In genomic region chrX:119981286-119982070, GRCh38 we compare ENCODE assay signal across 8 cellular contexts. TPM values are rescaled to one million over a fixed set of nuclear protein-coding genes. Genes with fewer than 3 reads are reported as not detected.
DNase-seq lines count a peak whose midpoint lies in the region; ATAC-seq and TF ChIP-seq lines count a peak whose summit lies in the region.

No MANE protein-coding gene starts in this region.

- TF ChIP-seq CTCF in epithelial cell of proximal tubule (conservative IDR thresholded peaks at IDR 0.05; ENCODE audit: low read depth, low read length), result peak; percentile 56
- peak in 1 of 5 experiments; percentile 31 for TF ChIP-seq CTCF in gastrocnemius medialis (IDR thresholded peaks at IDR 0.05 in 4 of 5, conservative IDR thresholded peaks at IDR 0.05 in 1 of 5)

- intact Hi-C loops in gastrocnemius medialis (cut with DNase I; ENCODE audit: low total_unique reads), result no loop called here

- H3K27me3 ChIP-seq in gastrocnemius medialis, result no peaks in the 10 kb centered on the region

- H3K4me1 ChIP-seq in gastrocnemius medialis, result no peaks in the 10 kb centered on the region

- TF ChIP-seq POLR2A in gastrocnemius medialis (IDR thresholded peaks at IDR 0.05), result no peak

- ATAC-seq in GM19351 (IDR thresholded peaks at IDR 0.05; ENCODE audit: unreplicated experiment) (peak; percentile 61), gastrocnemius medialis (no peak), GM21381 (IDR thresholded peaks at IDR 0.05; ENCODE audit: unreplicated experiment) (no peak)

- peak; percentile 56 for DNase-seq in COLO829 (ENCODE audit: low spot score)
- DNase-seq in NCI-H82 (lab: John Stamatoyannopoulos, UW), result peak; percentile 65
- DNase-seq in epithelial cell of proximal tubule (ENCODE audit: low read depth), result no peak
- peak; percentile 32 for DNase-seq in stimulated activated CD8-positive, alpha-beta memory T cell treated with anti-CD3 and anti-CD28 coated beads, Interleukin-4, amount 100 ng/mL, for 48 hours
- no peak for DNase-seq in stimulated activated CD4-positive, alpha-beta T cell treated with anti-CD3 and anti-CD28 coated beads, Interleukin-4, amount 100 ng/mL, for 4 hours
- no peak for DNase-seq in gastrocnemius medialis

- no peak overlapping the region for H3K27ac ChIP-seq in gastrocnemius medialis

- no peaks in the 10 kb centered on the region for H3K36me3 ChIP-seq in gastrocnemius medialis

- no peaks in the 10 kb centered on the region for H3K9me3 ChIP-seq in gastrocnemius medialis

- in situ Hi-C loops in gastrocnemius medialis (cut with MboI; ENCODE audit: low sequenced_read_pairs in 4 of 4), result no loop called here

- no peak overlapping the region for H3K4me3 ChIP-seq in epithelial cell of proximal tubule (ENCODE audit: low read depth, low read length)
- H3K4me3 ChIP-seq in gastrocnemius medialis, result no peak overlapping the region

RNA-seq across cellular contexts. Expression of gene NKAP, which starts 37.9 kb away (rescaled TPM):
- total RNA-seq in epithelial cell of proximal tubule (3.2 and 5.0 TPM in 2 replicates), gastrocnemius medialis (1 to 10 TPM; 3.4 to 5.1 (median 4.3) TPM)

Comparison
In these comparisons a context has a peak if more than half of its experiments do, and no peak if none do; other contexts are left out.
1. DNase-seq: peak in COLO829 (single experiment), NCI-H82 (single experiment) and stimulated activated CD8-positive, alpha-beta memory T cell treated with anti-CD3 and anti-CD28 coated beads, Interleukin-4, amount 100 ng/mL, for 48 hours (single experiment); none in epithelial cell of proximal tubule (single experiment), stimulated activated CD4-positive, alpha-beta T cell treated with anti-CD3 and anti-CD28 coated beads, Interleukin-4, amount 100 ng/mL, for 4 hours (0 of 2) and gastrocnemius medialis (0 of 2).